In genomic region chr19:35851213-35852028, GRCh38 we compare ENCODE assay signal across 11 cellular contexts. TPM values are rescaled to one million over a fixed set of nuclear protein-coding genes. Genes with fewer than 3 reads are reported as not detected.
DNase-seq lines count a peak whose midpoint lies in the region; ATAC-seq and TF ChIP-seq lines count a peak whose summit lies in the region.
"Had no signal": no experiment of that assay in that cellular context is flagged by ENCODE, and none has a peak within 500 bp of the region (broad histone marks: within the 10 kb centered on the region; RNA-seq: fewer than 3 reads in every experiment).

No MANE protein-coding gene starts in this region.

- peak; percentile 31 for TF ChIP-seq RAD21 in Ishikawa (IDR thresholded peaks at IDR 0.05; ENCODE audit: low read depth)

- peaks cover 42% of the 10 kb centered on the region for H3K27me3 ChIP-seq in hepatocyte
- H3K27me3 ChIP-seq: ovary had no signal

- in situ Hi-C loops in GM13976 (cut with MboI; ENCODE audit: low sequenced_read_pairs, unreplicated experiment): no loop called here

- 65% methylated on average over 31 of the region's 32 CpGs for WGBS in hepatocyte (ENCODE audit: low lambda C conversion rate, missing lambda C conversion rate)

- no peaks in the 10 kb centered on the region for H3K79me2 ChIP-seq in hepatocyte

- H3K36me3 ChIP-seq in hepatocyte (replicated peaks; ENCODE audit: insufficient read depth, low read depth): no peaks in the 10 kb centered on the region
- H3K36me3 ChIP-seq: ovary had no signal

- H3K27ac ChIP-seq in hepatocyte: no peak overlapping the region
- H3K27ac ChIP-seq: ovary had no signal

- H3K4me3 ChIP-seq in hepatocyte: no peak overlapping the region
- H3K4me3 ChIP-seq: ovary had no signal

- no peak overlapping the region for H3K4me2 ChIP-seq in hepatocyte

- H4K20me1 ChIP-seq in hepatocyte (ENCODE audit: insufficient read depth, poor library complexity, severe bottlenecking): no peaks in the 10 kb centered on the region

- H3K9me2 ChIP-seq in hepatocyte (replicated peaks; ENCODE audit: insufficient read depth): no peaks in the 10 kb centered on the region

- peaks cover 7% of the 10 kb centered on the region for H3K4me1 ChIP-seq in hepatocyte (ENCODE audit: insufficient read depth)

- no peaks in the 10 kb centered on the region for H3K9me3 ChIP-seq in hepatocyte (ENCODE audit: low read depth)
- H3K9me3 ChIP-seq: ovary had no signal

- TF ChIP-seq CTCF in hepatocyte (IDR thresholded peaks at IDR 0.05; ENCODE audit: poor library complexity) (peak; percentile 12), GM13976 (IDR thresholded peaks at IDR 0.05; ENCODE audit: borderline replicate concordance, control extremely low read depth, extremely low read depth, insufficient read depth, missing control alignments) (no peak)

- no peak for ATAC-seq in GM21423 (IDR thresholded peaks at IDR 0.05; ENCODE audit: unreplicated experiment)

- DNase-seq in DMS153 (lab: John Stamatoyannopoulos, UW) (peak; percentile 36), hepatocyte (ENCODE audit: low spot score) (peak; percentile 36), GM13976 (ENCODE audit: low spot score) (no peak), NCI-H2029 treated with DMSO at 0.1 percent for 48 hours (lab: John Stamatoyannopoulos, UW) (no peak)
- DNase-seq: Calu3, HFFc6, NCI-H1417 treated with DMSO at 0.1 percent for 48 hours, ovary had no signal

- no peak for TF ChIP-seq EP300 in Ishikawa (IDR thresholded peaks at IDR 0.05; ENCODE audit: borderline replicate concordance)

- no peak overlapping the region for H2AFZ ChIP-seq in hepatocyte

TF ChIP-seq in Ishikawa, 13 proteins besides CTCF, POLR2A, EP300 and RAD21:
- TF ChIP-seq CREB1 (IDR thresholded peaks at IDR 0.05; ENCODE audit: low read depth) (peak; percentile 24; the same call in 1 of the 2 replicates), FOXM1 (IDR thresholded peaks at IDR 0.05; ENCODE audit: borderline replicate concordance, low read depth) (no peak)

RNA-seq across cellular contexts. Expression of gene NPHS1, which starts 0.9 kb away (rescaled TPM):
- total RNA-seq in hepatocyte: 0.30 and 0.36 TPM in 2 replicates
- 0.15 and 0.76 TPM in 2 replicates for polyA plus RNA-seq in hepatocyte
- total RNA-seq: Calu3, HFFc6 had no signal

RNA-seq across cellular contexts. Expression of gene KIRREL2, which starts 5.3 kb away (rescaled TPM):
- total RNA-seq in hepatocyte: 0.12 and 1.4 TPM in 2 replicates
- polyA plus RNA-seq in hepatocyte: 0.64 and 2.3 TPM in 2 replicates

RNA-seq across cellular contexts. Expression of gene APLP1, which starts 17.0 kb away (rescaled TPM):
- total RNA-seq in hepatocyte: 19.8 and 29.0 TPM in 2 replicates
- polyA plus RNA-seq in hepatocyte: 115 and 147 TPM in 2 replicates

RNA-seq across cellular contexts. Expression of gene PRODH2, which starts 38.8 kb away (rescaled TPM):
- 5.1 and 6.8 TPM in 2 replicates for total RNA-seq in hepatocyte
- polyA plus RNA-seq in hepatocyte: 7.1 and 13.9 TPM in 2 replicates
- total RNA-seq: activated naive CD4-positive, alpha-beta T cell treated with anti-CD3 and anti-CD28 coated beads, Interleukin-2, amount 50 U/mL, for 72 hours; Calu3; HFFc6 had no signal
- polyA plus RNA-seq: ovary had no signal

RNA-seq across cellular contexts. Expression of gene NFKBID, which starts 48.9 kb away (rescaled TPM):
- 2.7 and 3.9 TPM in 2 replicates for total RNA-seq in hepatocyte
- polyA plus RNA-seq in hepatocyte: 7.3 and 10.8 TPM in 2 replicates

Comparison
In these comparisons a context has a peak if more than half of its experiments do, and no peak if none do; other contexts are left out.
1. DNase-seq: peak in DMS153 (single experiment) and hepatocyte (single experiment); none in GM13976 (single experiment) and NCI-H2029 treated with DMSO at 0.1 percent for 48 hours (single experiment).